ENCODE assay signal across 8 cellular contexts in genomic region chr17:3914319-3914685, GRCh38. TPM values are rescaled to one million over a fixed set of nuclear protein-coding genes. Genes with fewer than 3 reads are reported as not detected.
DNase-seq lines count a peak whose midpoint lies in the region; ATAC-seq and TF ChIP-seq lines count a peak whose summit lies in the region.

No MANE protein-coding gene starts in this region.

- CTCF ChIA-PET in activated CD4-positive, alpha-beta T cell treated with anti-CD3 and anti-CD28 coated beads, Interleukin-2, amount 10 ng/mL, durations not matched to agents 7 days and 5 days (lab: Charles Lee) = interaction anchor here (0.6 to 3.5 kb wide), 42 partner anchors 8 to 262 kb away, joined by 3 to 21 read pairs (median 4); partner anchors contain the start of genes CAMKK1, CYB5D2, NCBP3 and ZZEF1

- peak overlapping the region; percentile 10 for H3K27ac Mint-ChIP-seq in activated CD4-positive, alpha-beta T cell treated with anti-CD3 and anti-CD28 coated beads, Interleukin-2, amount 10 ng/mL, durations not matched to agents 7 days and 5 days
- H3K27ac Mint-ChIP-seq in activated naive CD8-positive, alpha-beta T cell treated with anti-CD3 and anti-CD28 coated beads, Interleukin-2, amount 10 ng/mL, durations not matched to agents 7 days and 5 days = peak overlapping the region; percentile 64

- DNase-seq in activated CD4-positive, alpha-beta T cell treated with anti-CD3 and anti-CD28 coated beads, Interleukin-2, amount 10 ng/mL, durations not matched to agents 7 days and 5 days = no peak
- no peak for DNase-seq in activated CD4-positive, alpha-beta T cell treated with anti-CD3 and anti-CD28 coated beads for 48 hours
- no peak for DNase-seq in activated naive CD8-positive, alpha-beta T cell treated with anti-CD3 and anti-CD28 coated beads, Interleukin-2, amount 10 ng/mL, durations not matched to agents 7 days and 5 days
- DNase-seq in tibial artery (no peak), NCI-H1436 treated with DMSO at 0.1 percent for 48 hours (lab: John Stamatoyannopoulos, UW) (no peak), ecto neural progenitor cell (ENCODE audit: low spot score) (no peak), KG1 (lab: John Stamatoyannopoulos, UW) (no peak)

- H3K4me1 ChIP-seq in tibial artery = peaks cover 8 to 78% (median 29%) of the 10 kb centered on the region in 4 donors

- H3K9me3 ChIP-seq in tibial artery = no peaks in the 10 kb centered on the region

- intact Hi-C loops in tibial artery (cut with DNase I; ENCODE audit: low total_unique reads) = loop anchor here (5.0 kb wide), 2 partner anchors 93 to 163 kb away; no protein-coding TSS in a partner anchor

- peak overlapping the region; percentile 53 to 63 for H3K4me3 ChIP-seq in tibial artery

- peaks cover 48% of the 10 kb centered on the region for H3K4me1 Mint-ChIP-seq in activated CD4-positive, alpha-beta T cell treated with anti-CD3 and anti-CD28 coated beads, Interleukin-2, amount 10 ng/mL, durations not matched to agents 7 days and 5 days
- peaks cover 35% of the 10 kb centered on the region for H3K4me1 Mint-ChIP-seq in activated naive CD8-positive, alpha-beta T cell treated with anti-CD3 and anti-CD28 coated beads, Interleukin-2, amount 10 ng/mL, durations not matched to agents 7 days and 5 days

- no peaks in the 10 kb centered on the region for H3K36me3 Mint-ChIP-seq in activated CD4-positive, alpha-beta T cell treated with anti-CD3 and anti-CD28 coated beads, Interleukin-2, amount 10 ng/mL, durations not matched to agents 7 days and 5 days (ENCODE audit: low read depth)
- no peaks in the 10 kb centered on the region for H3K36me3 Mint-ChIP-seq in activated naive CD8-positive, alpha-beta T cell treated with anti-CD3 and anti-CD28 coated beads, Interleukin-2, amount 10 ng/mL, durations not matched to agents 7 days and 5 days

- peak overlapping the region; percentile 84 to 91 for H3K27ac ChIP-seq in tibial artery

- no peak for TF ChIP-seq CTCF in tibial artery (IDR thresholded peaks at IDR 0.05)

- H3K4me3 Mint-ChIP-seq in activated CD4-positive, alpha-beta T cell treated with anti-CD3 and anti-CD28 coated beads, Interleukin-2, amount 10 ng/mL, durations not matched to agents 7 days and 5 days = no peak overlapping the region
- H3K4me3 Mint-ChIP-seq in activated naive CD8-positive, alpha-beta T cell treated with anti-CD3 and anti-CD28 coated beads, Interleukin-2, amount 10 ng/mL, durations not matched to agents 7 days and 5 days = no peak overlapping the region

- H3K9me3 Mint-ChIP-seq in activated CD4-positive, alpha-beta T cell treated with anti-CD3 and anti-CD28 coated beads, Interleukin-2, amount 10 ng/mL, durations not matched to agents 7 days and 5 days = no peaks in the 10 kb centered on the region
- H3K9me3 Mint-ChIP-seq in activated naive CD8-positive, alpha-beta T cell treated with anti-CD3 and anti-CD28 coated beads, Interleukin-2, amount 10 ng/mL, durations not matched to agents 7 days and 5 days = no peaks in the 10 kb centered on the region

- H3K36me3 ChIP-seq in tibial artery = no peaks in the 10 kb centered on the region

- ATAC-seq in HG03097 (IDR thresholded peaks at IDR 0.05; ENCODE audit: low FRiP score, unreplicated experiment) = peak; percentile 37
- no peak for ATAC-seq in activated naive CD8-positive, alpha-beta T cell treated with anti-CD3 and anti-CD28 coated beads, Interleukin-2, amount 10 ng/mL, durations not matched to agents 7 days and 5 days (ENCODE audit: low read depth)

- H3K27me3 ChIP-seq in tibial artery = no peaks in the 10 kb centered on the region

- no peaks in the 10 kb centered on the region for H3K27me3 Mint-ChIP-seq in activated CD4-positive, alpha-beta T cell treated with anti-CD3 and anti-CD28 coated beads, Interleukin-2, amount 10 ng/mL, durations not matched to agents 7 days and 5 days
- no peaks in the 10 kb centered on the region for H3K27me3 Mint-ChIP-seq in activated naive CD8-positive, alpha-beta T cell treated with anti-CD3 and anti-CD28 coated beads, Interleukin-2, amount 10 ng/mL, durations not matched to agents 7 days and 5 days

- POLR2A ChIA-PET in activated CD4-positive, alpha-beta T cell treated with anti-CD3 and anti-CD28 coated beads, Interleukin-2, amount 10 ng/mL, durations not matched to agents 7 days and 5 days (lab: Charles Lee) = no interaction called here
- POLR2A ChIA-PET in activated naive CD8-positive, alpha-beta T cell treated with anti-CD3 and anti-CD28 coated beads, Interleukin-2, amount 10 ng/mL, durations not matched to agents 7 days and 5 days (lab: Charles Lee) = interaction anchor here (0.5 to 2.4 kb wide), 6 partner anchors 10 to 129 kb away, joined by 3 to 6 read pairs (median 4); no protein-coding TSS in a partner anchor

RNA-seq across cellular contexts. Expression of gene P2RX1, which starts 2.0 kb away (rescaled TPM):
- under 1 TPM in 1 of 2 experiments, not detected in 1; 0.12 TPM for total RNA-seq in activated CD4-positive, alpha-beta T cell treated with anti-CD3 and anti-CD28 coated beads, Interleukin-2, amount 10 ng/mL, durations not matched to agents 7 days and 5 days
- under 1 TPM; 0.82 to 1.00 TPM for total RNA-seq in activated naive CD8-positive, alpha-beta T cell treated with anti-CD3 and anti-CD28 coated beads, Interleukin-2, amount 10 ng/mL, durations not matched to agents 7 days and 5 days

RNA-seq across cellular contexts. Expression of gene CAMKK1, which starts 21.4 kb away (rescaled TPM):
- total RNA-seq in activated CD4-positive, alpha-beta T cell treated with anti-CD3 and anti-CD28 coated beads, Interleukin-2, amount 10 ng/mL, durations not matched to agents 7 days and 5 days = 1 to 10 TPM; 3.4 to 4.0 TPM
- 1 to 10 TPM; 4.5 to 4.7 TPM for total RNA-seq in activated naive CD8-positive, alpha-beta T cell treated with anti-CD3 and anti-CD28 coated beads, Interleukin-2, amount 10 ng/mL, durations not matched to agents 7 days and 5 days

RNA-seq across cellular contexts. Expression of gene ATP2A3, which starts 49.9 kb away (rescaled TPM):
- 100 to 1,000 TPM; 294 to 329 TPM for total RNA-seq in activated CD4-positive, alpha-beta T cell treated with anti-CD3 and anti-CD28 coated beads, Interleukin-2, amount 10 ng/mL, durations not matched to agents 7 days and 5 days
- total RNA-seq in activated naive CD8-positive, alpha-beta T cell treated with anti-CD3 and anti-CD28 coated beads, Interleukin-2, amount 10 ng/mL, durations not matched to agents 7 days and 5 days = 100 to 1,000 TPM; 289 to 297 TPM
